ENCODE assay signal across 11 cellular contexts in the genomic region with DNA sequence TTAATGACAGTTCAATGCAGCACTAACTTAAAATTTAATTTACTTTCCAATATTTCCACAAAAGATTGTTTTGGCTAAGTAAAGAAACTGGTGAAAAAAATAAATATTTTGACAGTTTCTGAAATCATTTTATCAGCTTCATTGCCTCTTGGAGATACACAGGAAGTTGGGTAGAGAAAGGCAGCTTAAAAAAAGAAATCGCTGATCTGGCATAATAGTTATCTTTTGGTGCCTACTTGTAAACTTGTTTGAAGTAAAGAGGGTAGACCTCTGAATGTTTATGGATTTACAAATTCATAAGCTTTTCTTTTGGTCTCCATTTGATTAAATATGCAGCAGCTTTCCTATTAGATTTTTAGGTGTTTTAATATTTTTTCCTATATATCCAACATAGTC.
A peak's percentile ranks its signal among the peaks of the same experiment; 100 is the strongest.
DNase-seq lines count a peak whose midpoint lies in the region; ATAC-seq and TF ChIP-seq lines count a peak whose summit lies in the region.
"Had no signal": no experiment of that assay in that cellular context is flagged by ENCODE, and none has a peak within 500 bp of the region (broad histone marks: within the 10 kb centered on the region; RNA-seq: fewer than 3 reads in every experiment).

No MANE protein-coding gene starts in this region.

- no peaks in the 10 kb centered on the region for H3K27me3 Mint-ChIP-seq in T-helper 1 cell treated with Interleukin-12 subunit alpha and Interleukin-12 subunit beta and Interleukin-4 antibody, amounts not matched to agents 30 μg/mL and 1 μg/mL, for 36 hours (ENCODE audit: low read depth)
- no peaks in the 10 kb centered on the region for H3K27me3 Mint-ChIP-seq in natural killer cell (ENCODE audit: low read depth in 2 of 2)

- peaks cover 67% of the 10 kb centered on the region for H3K4me1 ChIP-seq in Karpas-422 (ENCODE audit: low read length)
- H3K4me1 ChIP-seq: testis had no signal

- no peaks in the 10 kb centered on the region for H3K9me3 Mint-ChIP-seq in T-helper 1 cell treated with Interleukin-12 subunit alpha and Interleukin-12 subunit beta and Interleukin-4 antibody, amounts not matched to agents 30 μg/mL and 1 μg/mL, for 36 hours
- no peaks in the 10 kb centered on the region for H3K9me3 Mint-ChIP-seq in activated naive CD4-positive, alpha-beta T cell treated with anti-CD3 and anti-CD28 coated beads, Interleukin-2, amount 50 U/mL, for 72 hours
- no peaks in the 10 kb centered on the region for H3K9me3 Mint-ChIP-seq in natural killer cell
- H3K9me3 Mint-ChIP-seq: H9 had no signal

- peaks cover 34% of the 10 kb centered on the region for H3K36me3 Mint-ChIP-seq in T-helper 1 cell treated with Interleukin-12 subunit alpha and Interleukin-12 subunit beta and Interleukin-4 antibody, amounts not matched to agents 30 μg/mL and 1 μg/mL, for 36 hours (ENCODE audit: low read depth)
- H3K36me3 Mint-ChIP-seq in activated naive CD4-positive, alpha-beta T cell treated with anti-CD3 and anti-CD28 coated beads, Interleukin-2, amount 50 U/mL, for 72 hours = peaks cover 19 to 28% of the 10 kb centered on the region in 2 donors
- H3K36me3 Mint-ChIP-seq in natural killer cell = no peaks in the 10 kb centered on the region

- peak overlapping the region; percentile 9 for H3K27ac Mint-ChIP-seq in T-helper 1 cell treated with Interleukin-12 subunit alpha and Interleukin-12 subunit beta and Interleukin-4 antibody, amounts not matched to agents 30 μg/mL and 1 μg/mL, for 36 hours
- H3K27ac Mint-ChIP-seq in activated naive CD4-positive, alpha-beta T cell treated with anti-CD3 and anti-CD28 coated beads, Interleukin-2, amount 50 U/mL, for 72 hours = peak overlapping the region; percentile 13 to 98
- peak overlapping the region; percentile 91 to 95 for H3K27ac Mint-ChIP-seq in natural killer cell
- H3K27ac Mint-ChIP-seq: H9 had no signal

- no peak overlapping the region for H3K9ac ChIP-seq in Karpas-422 (ENCODE audit: low read length)

- peaks cover 87% of the 10 kb centered on the region for H3K79me2 ChIP-seq in Karpas-422 (ENCODE audit: low read length)

- H3K36me3 ChIP-seq in Karpas-422 (ENCODE audit: insufficient read depth, low read length) = peaks cover 52% of the 10 kb centered on the region

- H3K4me1 Mint-ChIP-seq in T-helper 1 cell treated with Interleukin-12 subunit alpha and Interleukin-12 subunit beta and Interleukin-4 antibody, amounts not matched to agents 30 μg/mL and 1 μg/mL, for 36 hours (ENCODE audit: low read depth) = peaks cover 46% of the 10 kb centered on the region
- peaks cover 31 to 53% of the 10 kb centered on the region in 2 donors for H3K4me1 Mint-ChIP-seq in natural killer cell

- H4K20me1 ChIP-seq in Karpas-422 (ENCODE audit: insufficient read depth, low read depth, low read length) = no peaks in the 10 kb centered on the region

- TF ChIP-seq CTCF in natural killer cell (IDR thresholded peaks at IDR 0.05) = no peak

- H3K4me2 ChIP-seq in Karpas-422 (ENCODE audit: low read depth, low read length, poor library complexity, severe bottlenecking) = peak overlapping the region; percentile 84

- H3K27me3 ChIP-seq in Karpas-422 (ENCODE audit: low read length) = no peaks in the 10 kb centered on the region
- H3K27me3 ChIP-seq: testis had no signal

- peak overlapping the region; percentile 96 for H3K27ac ChIP-seq in Karpas-422 (ENCODE audit: low read length)
- H3K27ac ChIP-seq: testis had no signal

- H3K9me2 ChIP-seq in Karpas-422 (replicated peaks; ENCODE audit: insufficient read depth, low read length) = no peaks in the 10 kb centered on the region

- H2AFZ ChIP-seq in Karpas-422 (ENCODE audit: low read length) = no peak overlapping the region

- DNase-seq in T-helper 1 cell (no peak), Karpas-422 (no peak), natural killer cell (no peak), NCI-H1436 treated with DMSO at 0.1 percent for 48 hours (lab: John Stamatoyannopoulos, UW) (no peak), cerebellar cortex (ENCODE audit: low spot score) (no peak)
- DNase-seq in activated naive CD4-positive, alpha-beta T cell treated with anti-CD3 and anti-CD28 coated beads, Interleukin-2, amount 50 U/mL, for 72 hours (ENCODE audit: low spot score in 2 of 2) = no peak
- DNase-seq: activated effector memory CD4-positive, alpha-beta T cell treated with anti-CD3 and anti-CD28 coated beads, Interleukin-2, amount 50 U/mL, for 16 hours; H9; testis had no signal

- intact Hi-C loops in natural killer cell (cut with micrococcal nuclease) = loop anchor here (2.0 to 10.0 kb wide), 2 partner anchors 15 to 531 kb away; no protein-coding TSS in a partner anchor

- no peak for ATAC-seq in activated naive CD4-positive, alpha-beta T cell treated with anti-CD3 and anti-CD28 coated beads, Interleukin-2, amount 50 U/mL, for 72 hours
- ATAC-seq in natural killer cell (no peak), HG03095 (IDR thresholded peaks at IDR 0.05; ENCODE audit: unreplicated experiment) (no peak)

- H3K4me3 ChIP-seq in Karpas-422 (ENCODE audit: low read length) = no peak overlapping the region
- H3K4me3 ChIP-seq: testis had no signal

- H3K9me3 ChIP-seq in Karpas-422 (ENCODE audit: low read length) = no peaks in the 10 kb centered on the region
- H3K9me3 ChIP-seq: testis had no signal

- no peak overlapping the region for H3K4me3 Mint-ChIP-seq in T-helper 1 cell treated with Interleukin-12 subunit alpha and Interleukin-12 subunit beta and Interleukin-4 antibody, amounts not matched to agents 30 μg/mL and 1 μg/mL, for 36 hours
- H3K4me3 Mint-ChIP-seq in natural killer cell = peak overlapping the region; percentile 89
- H3K4me3 Mint-ChIP-seq: H9 had no signal

Comparison
In these comparisons a context has a peak if more than half of its experiments do, and no peak if none do; other contexts are left out.
1. H3K27ac Mint-ChIP-seq: peak in every context shown above with its lines; median percentile 93 in natural killer cell; 56 in activated naive CD4-positive, alpha-beta T cell treated with anti-CD3 and anti-CD28 coated beads, Interleukin-2, amount 50 U/mL, for 72 hours; 9 in T-helper 1 cell treated with Interleukin-12 subunit alpha and Interleukin-12 subunit beta and Interleukin-4 antibody, amounts not matched to agents 30 μg/mL and 1 μg/mL, for 36 hours.